27 cellular contexts compared by ENCODE assay signal in the genomic region with DNA sequence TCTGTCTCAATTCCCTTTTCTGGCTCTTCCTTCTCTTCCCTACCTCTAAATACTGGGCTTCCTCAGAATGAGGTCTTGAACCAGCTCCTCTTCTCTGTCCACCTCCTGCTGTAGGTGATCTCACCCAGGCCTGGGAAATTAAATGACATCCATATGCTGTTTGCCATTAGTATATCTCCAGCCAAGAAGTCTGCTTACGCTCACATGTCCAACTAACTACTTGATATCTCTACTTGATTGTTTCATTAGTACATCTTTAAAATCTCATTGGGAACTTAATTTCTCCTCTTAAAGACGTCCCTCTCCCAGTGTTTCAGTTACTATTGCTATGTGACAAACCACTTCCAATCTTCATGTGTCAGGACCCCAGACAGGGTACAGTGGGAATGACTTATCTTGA.
"Had no signal": no experiment of that assay in that cellular context is flagged by ENCODE, and none has a peak within 500 bp of the region (broad histone marks: within the 10 kb centered on the region; RNA-seq: fewer than 3 reads in every experiment).

No MANE protein-coding gene starts in this region.

- H3K4me1 Mint-ChIP-seq: stimulated activated effector memory CD8-positive, alpha-beta T cell treated with anti-CD3 and anti-CD28 coated beads, Interleukin-12 subunit alpha, Interleukin-12 subunit beta, amount 100 ng/mL, for 72 hours had no signal

- H3K9me3 ChIP-seq: stomach, suprapubic skin, thoracic aorta, thyroid gland, tibial artery, tibial nerve, transverse colon, upper lobe of left lung, upper lobe of right lung, uterus, vagina had no signal

- H3K4me3 ChIP-seq: stomach, suprapubic skin, thoracic aorta, thyroid gland, tibial artery, tibial nerve, transverse colon, upper lobe of left lung, upper lobe of right lung, uterus, vagina had no signal

- H3K27ac ChIP-seq: stomach, suprapubic skin, thoracic aorta, thyroid gland, tibial artery, tibial nerve, transverse colon, upper lobe of left lung, upper lobe of right lung, uterus, vagina had no signal

- H3K27me3 Mint-ChIP-seq: stimulated activated memory B cell treated with anti-CD40 and anti-IgM and Interleukin-4, amounts not matched to agents 10 μg/mL and 1 μg/mL and 100 μg/mL, for 72 hours; stimulated activated naive B cell treated with anti-CD40 and anti-IgM and Interleukin-4, amounts not matched to agents 10 μg/mL and 1 μg/mL and 100 μg/mL, for 72 hours; stimulated activated naive CD8-positive, alpha-beta T cell treated with anti-CD3 and anti-CD28 coated beads, Interleukin-15, amount 100 ng/mL, for 72 hours; stimulated activated naive CD8-positive, alpha-beta T cell treated with anti-CD3 and anti-CD28 coated beads, Interleukin-15, Interleukin-2, amounts not matched to agents 100 ng/mL and 50 ng/mL, for 24 hours; type B pancreatic cell had no signal

- H3K27ac Mint-ChIP-seq: stimulated activated effector memory CD8-positive, alpha-beta T cell treated with anti-CD3 and anti-CD28 coated beads, Interleukin-12 subunit alpha, Interleukin-12 subunit beta, amount 100 ng/mL, for 72 hours; stimulated activated memory B cell treated with anti-CD40 and anti-IgM and Interleukin-4, amounts not matched to agents 10 μg/mL and 1 μg/mL and 100 μg/mL, for 72 hours; stimulated activated naive B cell treated with anti-CD40 and anti-IgM and Interleukin-4, amounts not matched to agents 10 μg/mL and 1 μg/mL and 100 μg/mL, for 72 hours; stimulated activated naive CD8-positive, alpha-beta T cell treated with anti-CD3 and anti-CD28 coated beads, Interleukin-15, amount 100 ng/mL, for 72 hours; stimulated activated naive CD8-positive, alpha-beta T cell treated with anti-CD3 and anti-CD28 coated beads, Interleukin-15, Interleukin-2, amounts not matched to agents 100 ng/mL and 50 ng/mL, for 24 hours; type B pancreatic cell had no signal

- DNase-seq: stimulated activated CD4-positive, alpha-beta T cell treated with anti-CD3 and anti-CD28 coated beads, Interleukin-2, amount 100 ng/mL, for 24 hours; stimulated activated CD4-positive, alpha-beta T cell treated with anti-CD3 and anti-CD28 coated beads, Interleukin-2, amount 100 ng/mL, for 48 hours; stimulated activated CD4-positive, alpha-beta T cell treated with anti-CD3 and anti-CD28 coated beads, Interleukin-4, amount 100 ng/mL, for 24 hours; stimulated activated CD4-positive, alpha-beta T cell treated with anti-CD3 and anti-CD28 coated beads, Interleukin-4, amount 100 ng/mL, for 4 hours; stimulated activated CD8-positive, alpha-beta memory T cell treated with anti-CD3 and anti-CD28 coated beads, Interleukin-4, amount 100 ng/mL, for 48 hours; stimulated activated naive B cell treated with anti-CD40 and anti-IgM and Interleukin-4, amounts not matched to agents 10 μg/mL and 1 μg/mL and 100 μg/mL, for 72 hours; stimulated activated naive CD4-positive, alpha-beta T cell; stimulated activated naive CD4-positive, alpha-beta T cell treated with Interleukin-2 at 50 U/mL for 16 hours; stimulated activated naive CD8-positive, alpha-beta T cell treated with anti-CD3 and anti-CD28 coated beads, Interleukin-15, amount 100 ng/mL, for 72 hours; stimulated activated naive CD8-positive, alpha-beta T cell treated with anti-CD3 and anti-CD28 coated beads, Interleukin-15, Interleukin-2, amounts not matched to agents 100 U/mL and 50 U/mL, for 24 hours; stomach; substantia nigra; thyroid gland; tibial artery; transverse colon; trophoblast cell; upper lobe of left lung; upper lobe of right lung; uterus had no signal

- H3K36me3 Mint-ChIP-seq: stimulated activated effector memory CD8-positive, alpha-beta T cell treated with anti-CD3 and anti-CD28 coated beads, Interleukin-12 subunit alpha, Interleukin-12 subunit beta, amount 100 ng/mL, for 72 hours; type B pancreatic cell had no signal

- H3K36me3 ChIP-seq: stomach, suprapubic skin, thoracic aorta, thyroid gland, tibial artery, tibial nerve, transverse colon, upper lobe of left lung, upper lobe of right lung, uterus, vagina had no signal

- H3K4me1 ChIP-seq: uterus had no signal

- H3K27me3 ChIP-seq: stomach, suprapubic skin, thyroid gland, tibial artery, tibial nerve, transverse colon, upper lobe of left lung, upper lobe of right lung, uterus, vagina had no signal

- ATAC-seq: stimulated activated effector memory CD8-positive, alpha-beta T cell treated with anti-CD3 and anti-CD28 coated beads, Interleukin-12 subunit alpha, Interleukin-12 subunit beta, amount 100 ng/mL, for 72 hours; stimulated activated memory B cell treated with anti-CD40 and anti-IgM and Interleukin-4, amounts not matched to agents 10 μg/mL and 1 μg/mL and 100 μg/mL, for 72 hours; stimulated activated naive B cell treated with anti-CD40 and anti-IgM and Interleukin-4, amounts not matched to agents 10 μg/mL and 1 μg/mL and 100 μg/mL, for 72 hours; stimulated activated naive CD8-positive, alpha-beta T cell treated with anti-CD3 and anti-CD28 coated beads, Interleukin-15, amount 100 ng/mL, for 72 hours; stimulated activated naive CD8-positive, alpha-beta T cell treated with anti-CD3 and anti-CD28 coated beads, Interleukin-15, Interleukin-2, amounts not matched to agents 100 U/mL and 50 U/mL, for 24 hours; upper lobe of right lung had no signal

- H3K4me3 Mint-ChIP-seq: stimulated activated effector memory CD8-positive, alpha-beta T cell treated with anti-CD3 and anti-CD28 coated beads, Interleukin-12 subunit alpha, Interleukin-12 subunit beta, amount 100 ng/mL, for 72 hours; stimulated activated memory B cell treated with anti-CD40 and anti-IgM and Interleukin-4, amounts not matched to agents 10 μg/mL and 1 μg/mL and 100 μg/mL, for 72 hours; stimulated activated naive B cell treated with anti-CD40 and anti-IgM and Interleukin-4, amounts not matched to agents 10 μg/mL and 1 μg/mL and 100 μg/mL, for 72 hours; stimulated activated naive CD8-positive, alpha-beta T cell treated with anti-CD3 and anti-CD28 coated beads, Interleukin-15, amount 100 ng/mL, for 72 hours; stimulated activated naive CD8-positive, alpha-beta T cell treated with anti-CD3 and anti-CD28 coated beads, Interleukin-15, Interleukin-2, amounts not matched to agents 100 ng/mL and 50 ng/mL, for 24 hours; type B pancreatic cell had no signal

- H3K9me3 Mint-ChIP-seq: stimulated activated effector memory CD8-positive, alpha-beta T cell treated with anti-CD3 and anti-CD28 coated beads, Interleukin-12 subunit alpha, Interleukin-12 subunit beta, amount 100 ng/mL, for 72 hours; stimulated activated memory B cell treated with anti-CD40 and anti-IgM and Interleukin-4, amounts not matched to agents 10 μg/mL and 1 μg/mL and 100 μg/mL, for 72 hours; stimulated activated naive B cell treated with anti-CD40 and anti-IgM and Interleukin-4, amounts not matched to agents 10 μg/mL and 1 μg/mL and 100 μg/mL, for 72 hours; stimulated activated naive CD8-positive, alpha-beta T cell treated with anti-CD3 and anti-CD28 coated beads, Interleukin-15, amount 100 ng/mL, for 72 hours; stimulated activated naive CD8-positive, alpha-beta T cell treated with anti-CD3 and anti-CD28 coated beads, Interleukin-15, Interleukin-2, amounts not matched to agents 100 ng/mL and 50 ng/mL, for 24 hours; type B pancreatic cell had no signal
